ENCODE assay signal across 17 cellular contexts in the genomic region with DNA sequence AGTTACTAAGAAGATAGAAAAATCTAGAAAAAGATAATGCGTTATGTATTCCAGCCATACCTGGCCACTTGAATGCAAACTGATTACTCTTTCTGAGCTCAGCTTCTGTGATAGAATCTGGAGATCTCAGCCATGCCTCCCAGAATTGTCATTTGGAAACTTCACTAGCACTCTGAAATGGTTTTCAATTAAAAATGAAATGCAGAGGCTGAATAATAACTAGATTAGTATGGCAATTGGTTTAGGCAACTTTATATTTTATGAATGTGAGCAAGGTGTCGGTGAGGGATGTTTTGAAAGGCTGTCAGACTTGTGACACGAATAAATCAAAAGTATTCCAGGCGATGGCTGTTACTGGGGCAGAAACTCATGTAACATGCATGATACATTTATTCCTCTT.
DNase-seq lines count a peak whose midpoint lies in the region; ATAC-seq and TF ChIP-seq lines count a peak whose summit lies in the region.
"Had no signal": no experiment of that assay in that cellular context is flagged by ENCODE, and none has a peak within 500 bp of the region (broad histone marks: within the 10 kb centered on the region; RNA-seq: fewer than 3 reads in every experiment).

No MANE protein-coding gene starts in this region.

- peaks cover 40% of the 10 kb centered on the region for H3K36me3 Mint-ChIP-seq in activated naive CD4-positive, alpha-beta T cell treated with anti-CD3 and anti-CD28 coated beads, Interleukin-2, amount 50 U/mL, for 24 hours
- peaks cover 66% of the 10 kb centered on the region for H3K36me3 Mint-ChIP-seq in activated naive CD8-positive, alpha-beta T cell treated with anti-CD3 and anti-CD28 coated beads for 36 hours

- H3K27ac ChIP-seq in OCI-LY1 (ENCODE audit: low read depth, low read length, poor library complexity, severe bottlenecking): peak overlapping the region; percentile 76
- H3K27ac ChIP-seq in substantia nigra (ENCODE audit: low read depth, low read length, poor library complexity, severe bottlenecking): peak overlapping the region; percentile 39
- H3K27ac ChIP-seq in heart right ventricle: no peak overlapping the region
- no peak overlapping the region for H3K27ac ChIP-seq in SK-N-SH (ENCODE audit: low read depth in 2 of 2, low read length in 1 of 2)
- H3K27ac ChIP-seq: esophagus muscularis mucosa, WERI-Rb-1 had no signal

- TF ChIP-seq EP300 in SK-N-SH (IDR thresholded peaks at IDR 0.05; ENCODE audit: borderline replicate concordance in 1 of 2, low read depth in 1 of 2, low read length in 1 of 2): no peak

- H3K27me3 ChIP-seq in OCI-LY1 (ENCODE audit: insufficient read depth, low read length) (no peaks in the 10 kb centered on the region), heart right ventricle (no peaks in the 10 kb centered on the region), SK-N-SH (ENCODE audit: insufficient read depth) (no peaks in the 10 kb centered on the region)
- H3K27me3 ChIP-seq: esophagus muscularis mucosa had no signal

- intact Hi-C loops in heart right ventricle (cut with DNase I): no loop called here

- no peak overlapping the region for H3K9ac ChIP-seq in OCI-LY1 (ENCODE audit: low read length)
- no peak overlapping the region for H3K9ac ChIP-seq in SK-N-SH

- H3K9me3 Mint-ChIP-seq in activated naive CD4-positive, alpha-beta T cell treated with anti-CD3 and anti-CD28 coated beads, Interleukin-2, amount 50 U/mL, for 24 hours: no peaks in the 10 kb centered on the region
- peaks cover 10% of the 10 kb centered on the region for H3K9me3 Mint-ChIP-seq in activated naive CD8-positive, alpha-beta T cell treated with anti-CD3 and anti-CD28 coated beads for 36 hours

- TF ChIP-seq CTCF in OCI-LY1 (IDR thresholded peaks at IDR 0.05; ENCODE audit: low read length) (no peak), heart right ventricle (IDR thresholded peaks at IDR 0.05) (no peak), SK-N-SH (IDR thresholded peaks at IDR 0.05) (no peak)

- POLR2A ChIA-PET in SK-N-SH (lab: Yijun Ruan, JAX): no interaction called here

- 88 to 90% methylated on average over 4 of the region's 4 CpGs for WGBS in heart right ventricle, 2 donors
- WGBS in SK-N-SH (ENCODE audit: low lambda C conversion rate): 72% methylated on average over 4 of the region's 4 CpGs

- H3F3A ChIP-seq in OCI-LY1 (ENCODE audit: insufficient read depth, low read length): no peaks in the 10 kb centered on the region
- H3F3A ChIP-seq in SK-N-SH (replicated peaks; ENCODE audit: insufficient read depth): no peaks in the 10 kb centered on the region

- no peak overlapping the region for H3K4me3 ChIP-seq in OCI-LY1 (ENCODE audit: low read depth, low read length, poor library complexity, severe bottlenecking)
- no peak overlapping the region for H3K4me3 ChIP-seq in heart right ventricle
- no peak overlapping the region for H3K4me3 ChIP-seq in SK-N-SH (ENCODE audit: low read depth in 2 of 2, low read length in 1 of 2)
- H3K4me3 ChIP-seq: esophagus muscularis mucosa had no signal

- peaks cover 19% of the 10 kb centered on the region for H3K4me1 ChIP-seq in OCI-LY1 (ENCODE audit: insufficient read depth, low read length, severe bottlenecking)
- peaks cover 0 to 31% (median 0%) of the 10 kb centered on the region in 9 donors for H3K4me1 ChIP-seq in heart right ventricle
- H3K4me1 ChIP-seq in SK-N-SH (ENCODE audit: control insufficient read depth in 1 of 2, insufficient read depth in 2 of 2, low read depth in 1 of 2, low read length in 1 of 2): no peaks in the 10 kb centered on the region; a peak in 1 of 4 replicates

- no peak for TF ChIP-seq RAD21 in SK-N-SH (IDR thresholded peaks at IDR 0.05; ENCODE audit: low read length)

- no peak for ATAC-seq in heart right ventricle

- H3K9me3 ChIP-seq in OCI-LY1 (ENCODE audit: low read length) (0 out of 2 replicates have a peak, but pooled peaks cover 5% of the 10 kb centered on the region), heart right ventricle (peaks cover 0 to 9% (median 0%) of the 10 kb centered on the region in 11 donors), SK-N-SH (no peaks in the 10 kb centered on the region; the same call in 1 of the 2 replicates)

- H4K20me1 ChIP-seq in OCI-LY1 (ENCODE audit: insufficient read depth, low read length) (no peaks in the 10 kb centered on the region), SK-N-SH (ENCODE audit: insufficient read depth) (no peaks in the 10 kb centered on the region)

- H3K4me1 Mint-ChIP-seq in activated naive CD4-positive, alpha-beta T cell treated with anti-CD3 and anti-CD28 coated beads, Interleukin-2, amount 50 U/mL, for 24 hours: peaks cover 31% of the 10 kb centered on the region
- H3K4me1 Mint-ChIP-seq in activated naive CD8-positive, alpha-beta T cell treated with anti-CD3 and anti-CD28 coated beads for 36 hours: peaks cover 18% of the 10 kb centered on the region

- H2AFZ ChIP-seq in OCI-LY1 (ENCODE audit: low read length) (no peak overlapping the region), SK-N-SH (ENCODE audit: low read depth) (no peak overlapping the region)

- H3K27ac Mint-ChIP-seq in activated naive CD4-positive, alpha-beta T cell treated with anti-CD3 and anti-CD28 coated beads, Interleukin-2, amount 50 U/mL, for 24 hours: peak overlapping the region; percentile 86
- peak overlapping the region; percentile 84 for H3K27ac Mint-ChIP-seq in activated naive CD8-positive, alpha-beta T cell treated with anti-CD3 and anti-CD28 coated beads for 36 hours

- H3K9me2 ChIP-seq in OCI-LY1 (ENCODE audit: low read depth, low read length) (no peaks in the 10 kb centered on the region), SK-N-SH (no peaks in the 10 kb centered on the region)

- H3K27me3 Mint-ChIP-seq in activated naive CD4-positive, alpha-beta T cell treated with anti-CD3 and anti-CD28 coated beads, Interleukin-2, amount 50 U/mL, for 24 hours: no peaks in the 10 kb centered on the region
- no peaks in the 10 kb centered on the region for H3K27me3 Mint-ChIP-seq in activated naive CD8-positive, alpha-beta T cell treated with anti-CD3 and anti-CD28 coated beads for 36 hours

- H3K4me2 ChIP-seq in OCI-LY1 (ENCODE audit: low read length): no peak overlapping the region
- no peak overlapping the region for H3K4me2 ChIP-seq in SK-N-SH

- CTCF ChIA-PET in SK-N-SH (lab: Yijun Ruan, JAX): interaction anchor here (0.9 to 3.3 kb wide), 7 partner anchors 9 to 263 kb away, joined by 3 to 12 read pairs (median 3); a partner anchor contains a TSS

- H3K36me3 ChIP-seq in OCI-LY1 (ENCODE audit: insufficient read depth, low read length) (peaks cover 100% of the 10 kb centered on the region), heart right ventricle (peaks cover 0 to 61% (median 0%) of the 10 kb centered on the region in 9 donors), SK-N-SH (replicated peaks in 1 of 2; ENCODE audit: control insufficient read depth in 1 of 2, insufficient read depth in 2 of 2, low read length in 1 of 2) (peaks cover 0 to 3% of the 10 kb centered on the region in 2 experiments)
- H3K36me3 ChIP-seq: WERI-Rb-1 had no signal

- DNase-seq in activated naive CD4-positive, alpha-beta T cell treated with anti-CD3 and anti-CD28 coated beads, Interleukin-2, amount 50 U/mL, for 16 hours: no peak
- DNase-seq in activated naive CD8-positive, alpha-beta T cell treated with anti-CD3 and anti-CD28 coated beads for 36 hours: no peak
- DNase-seq in substantia nigra (lab: John Stamatoyannopoulos, UW): no peak
- DNase-seq in heart right ventricle: no peak
- DNase-seq in MV-4-11 (lab: John Stamatoyannopoulos, UW): no peak
- DNase-seq in SK-N-SH: no peak
- DNase-seq: amniotic stem cell, Calu3, H7, MM.1S, NCI-H187 treated with DMSO at 0.1 percent for 48 hours, NCI-H446, trophoblast cell, WERI-Rb-1 had no signal

- peak overlapping the region; percentile 15 for H3K4me3 Mint-ChIP-seq in activated naive CD4-positive, alpha-beta T cell treated with anti-CD3 and anti-CD28 coated beads, Interleukin-2, amount 50 U/mL, for 24 hours
- no peak overlapping the region for H3K4me3 Mint-ChIP-seq in activated naive CD8-positive, alpha-beta T cell treated with anti-CD3 and anti-CD28 coated beads for 36 hours

- H3K79me2 ChIP-seq in OCI-LY1 (ENCODE audit: insufficient read depth, low read length): no peaks in the 10 kb centered on the region
- no peaks in the 10 kb centered on the region for H3K79me2 ChIP-seq in SK-N-SH (ENCODE audit: insufficient read depth)

TF ChIP-seq in SK-N-SH, 30 proteins besides CTCF, POLR2A, EP300 and RAD21 (continues in another document):
- TF ChIP-seq, protein P1, sequence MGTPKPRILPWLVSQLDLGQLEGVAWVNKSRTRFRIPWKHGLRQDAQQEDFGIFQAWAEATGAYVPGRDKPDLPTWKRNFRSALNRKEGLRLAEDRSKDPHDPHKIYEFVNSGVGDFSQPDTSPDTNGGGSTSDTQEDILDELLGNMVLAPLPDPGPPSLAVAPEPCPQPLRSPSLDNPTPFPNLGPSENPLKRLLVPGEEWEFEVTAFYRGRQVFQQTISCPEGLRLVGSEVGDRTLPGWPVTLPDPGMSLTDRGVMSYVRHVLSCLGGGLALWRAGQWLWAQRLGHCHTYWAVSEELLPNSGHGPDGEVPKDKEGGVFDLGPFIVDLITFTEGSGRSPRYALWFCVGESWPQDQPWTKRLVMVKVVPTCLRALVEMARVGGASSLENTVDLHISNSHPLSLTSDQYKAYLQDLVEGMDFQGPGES (IDR thresholded peaks at IDR 0.05; ENCODE audit: low read depth, low read length): no peak
- TF ChIP-seq GABPA (IDR thresholded peaks at IDR 0.05; ENCODE audit: low read depth) (no peak), TEAD4 (IDR thresholded peaks at IDR 0.05; ENCODE audit: borderline replicate concordance, insufficient read depth) (no peak), MXI1 (IDR thresholded peaks at IDR 0.05; ENCODE audit: low read depth, low read length) (no peak), RXRA (IDR thresholded peaks at IDR 0.05; ENCODE audit: borderline replicate concordance, low read depth) (no peak), TAF1 (IDR thresholded peaks at IDR 0.05; ENCODE audit: borderline replicate concordance, low read depth, low read length) (no peak), MEF2A (IDR thresholded peaks at IDR 0.05; ENCODE audit: borderline replicate concordance, low read depth) (no peak), CHD2 (IDR thresholded peaks at IDR 0.05; ENCODE audit: low read length, partially characterized antibody) (no peak), SIN3A (IDR thresholded peaks at IDR 0.05; ENCODE audit: borderline replicate concordance, low read depth, low read length) (no peak), RFX5 (IDR thresholded peaks at IDR 0.05; ENCODE audit: low read length) (no peak), TCF12 (IDR thresholded peaks at IDR 0.05) (no peak)

Comparison
In these comparisons a context has a peak if more than half of its experiments do, and no peak if none do; other contexts are left out.
1. H3K27ac ChIP-seq: peak in OCI-LY1 (single experiment) and substantia nigra (single experiment); none in heart right ventricle (0 of 10) and SK-N-SH (0 of 2).